ENCODE assay signal across 15 cellular contexts in the genomic region with DNA sequence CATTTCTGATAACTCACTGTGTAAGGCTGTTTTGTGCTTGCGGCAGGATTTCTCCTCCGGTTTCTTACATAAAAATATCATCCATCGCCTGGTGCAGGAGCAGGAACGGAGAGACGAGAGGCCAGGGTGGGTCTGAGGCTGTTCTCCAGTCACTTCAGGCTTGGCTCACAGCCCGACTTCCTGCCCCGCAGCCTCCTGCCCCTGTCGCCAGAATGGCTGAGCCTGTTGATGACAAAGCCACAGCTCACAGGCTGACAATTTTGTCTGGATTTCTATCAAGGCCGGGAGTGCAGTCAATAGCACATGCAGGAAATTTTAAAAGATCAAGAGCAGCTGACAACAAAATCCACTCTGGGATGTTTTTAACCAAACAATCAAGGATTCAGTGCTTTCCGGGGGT.
DNase-seq lines count a peak whose midpoint lies in the region; ATAC-seq and TF ChIP-seq lines count a peak whose summit lies in the region.
"Had no signal": no experiment of that assay in that cellular context is flagged by ENCODE, and none has a peak within 500 bp of the region (broad histone marks: within the 10 kb centered on the region; RNA-seq: fewer than 3 reads in every experiment).

No MANE protein-coding gene starts in this region.

- ATAC-seq in Right ventricle myocardium inferior (peak; percentile 41), GM21619 (IDR thresholded peaks at IDR 0.05; ENCODE audit: unreplicated experiment) (no peak), GM18867 (IDR thresholded peaks at IDR 0.05; ENCODE audit: unreplicated experiment) (no peak), HG03039 (IDR thresholded peaks at IDR 0.05; ENCODE audit: unreplicated experiment) (no peak)
- ATAC-seq: GM12878, K562 had no signal

- peaks cover 18% of the 10 kb centered on the region for H3K27me3 Mint-ChIP-seq in nephron progenitor cell (ENCODE audit: low read depth, poor library complexity)
- H3K27me3 Mint-ChIP-seq: activated CD4-positive, alpha-beta memory T cell treated with anti-CD3 and anti-CD28 coated beads, Interleukin-2, amount 10 ng/mL, durations not matched to agents 7 days and 5 days had no signal

- H3K9me3 Mint-ChIP-seq in nephron progenitor cell, result no peaks in the 10 kb centered on the region
- H3K9me3 Mint-ChIP-seq: activated CD4-positive, alpha-beta memory T cell treated with anti-CD3 and anti-CD28 coated beads, Interleukin-2, amount 10 ng/mL, durations not matched to agents 7 days and 5 days had no signal

- H3K27ac Mint-ChIP-seq in nephron progenitor cell, result peak overlapping the region; percentile 12
- H3K27ac Mint-ChIP-seq: activated CD4-positive, alpha-beta memory T cell treated with anti-CD3 and anti-CD28 coated beads, Interleukin-2, amount 10 ng/mL, durations not matched to agents 7 days and 5 days; B cell had no signal

- TF ChIP-seq CTCF in nephron progenitor cell (IDR thresholded peaks at IDR 0.05), result no peak

- peaks cover 14% of the 10 kb centered on the region for H3K4me1 ChIP-seq in ACC112 (ENCODE audit: control insufficient read depth, insufficient read depth, low read length, unreplicated experiment)

- intact Hi-C loops in Right ventricle myocardium inferior (cut with DNase I), result no loop called here

- no peak overlapping the region for H3K27ac ChIP-seq in ACC112 (ENCODE audit: low read depth, low read length)

- DNase-seq in LHCN-M2 (ENCODE audit: low read depth) (peak; percentile 24), Right ventricle myocardium inferior (ENCODE audit: missing footprints) (peak; percentile 62), nephron progenitor cell (no peak), SW480 (ENCODE audit: low spot score) (no peak)
- DNase-seq: activated CD4-positive, alpha-beta memory T cell treated with anti-CD3 and anti-CD28 coated beads, Interleukin-2, amount 10 ng/mL, durations not matched to agents 7 days and 5 days; DMS79; NCI-H524 treated with DMSO at 0.1 percent for 48 hours had no signal

- H3K79me2 ChIP-seq in ACC112 (ENCODE audit: control insufficient read depth, insufficient read depth, low read length, unreplicated experiment), result no peaks in the 10 kb centered on the region

- no peak overlapping the region for H3K4me3 ChIP-seq in ACC112 (ENCODE audit: low read depth, low read length)
- H3K4me3 ChIP-seq: GM12878, K562, tibial nerve had no signal

- no peaks in the 10 kb centered on the region for H3K36me3 ChIP-seq in ACC112 (ENCODE audit: insufficient read depth, low read length)
- H3K36me3 ChIP-seq: tibial nerve had no signal

- H3K36me3 Mint-ChIP-seq in nephron progenitor cell (ENCODE audit: low read depth), result no peaks in the 10 kb centered on the region

- H3K4me1 Mint-ChIP-seq in nephron progenitor cell, result peaks cover 84% of the 10 kb centered on the region
- H3K4me1 Mint-ChIP-seq: activated CD4-positive, alpha-beta memory T cell treated with anti-CD3 and anti-CD28 coated beads, Interleukin-2, amount 10 ng/mL, durations not matched to agents 7 days and 5 days; B cell had no signal

- H2AFZ ChIP-seq in ACC112 (ENCODE audit: low read length, unreplicated experiment), result peak overlapping the region; percentile 73

- no peaks in the 10 kb centered on the region for H3K27me3 ChIP-seq in ACC112 (ENCODE audit: insufficient read depth, low read length)
- H3K27me3 ChIP-seq: tibial nerve had no signal

- no peak overlapping the region for H3K4me3 Mint-ChIP-seq in nephron progenitor cell
- H3K4me3 Mint-ChIP-seq: activated CD4-positive, alpha-beta memory T cell treated with anti-CD3 and anti-CD28 coated beads, Interleukin-2, amount 10 ng/mL, durations not matched to agents 7 days and 5 days; B cell had no signal

Comparison
In these comparisons a context has a peak if more than half of its experiments do, and no peak if none do; other contexts are left out.
1. DNase-seq: peak in LHCN-M2 (single experiment) and Right ventricle myocardium inferior (single experiment); none in nephron progenitor cell (single experiment) and SW480 (single experiment).